8 cellular contexts compared by ENCODE assay signal in the genomic region with DNA sequence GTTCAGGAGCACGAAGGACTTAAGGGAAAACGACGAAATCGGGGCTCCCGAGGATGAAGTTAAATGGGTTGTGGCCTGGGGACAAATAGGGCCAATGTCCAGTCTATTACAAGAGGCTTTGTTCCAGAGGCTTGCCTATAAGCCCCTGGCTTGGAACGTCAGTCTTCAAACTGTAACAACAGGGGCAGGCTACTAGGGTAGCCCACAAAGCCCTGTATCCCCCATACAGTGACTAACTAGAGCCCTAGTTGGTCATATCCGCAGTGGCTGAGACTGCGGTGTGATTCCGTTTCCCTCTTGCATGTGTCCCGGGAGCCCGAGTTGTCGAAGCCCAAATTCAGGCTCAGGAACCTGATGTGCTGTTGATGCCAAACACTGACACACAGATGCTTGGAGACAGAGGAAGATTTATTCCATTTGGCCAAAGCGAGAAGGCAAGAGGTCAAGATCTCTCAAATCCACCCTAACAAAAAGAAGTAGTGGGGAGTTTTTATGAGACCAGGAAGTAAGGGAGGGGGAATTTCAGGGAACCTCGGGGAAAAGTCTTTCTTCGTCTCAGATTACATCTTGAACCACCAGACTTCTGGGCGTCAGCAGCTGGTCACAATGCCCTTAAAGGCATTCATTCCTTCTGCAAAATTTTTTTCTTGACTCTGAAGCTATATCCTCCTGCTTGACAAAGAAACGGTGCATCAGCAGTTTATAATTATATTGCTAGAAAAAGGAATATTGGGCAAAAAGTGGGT. TPM values are rescaled to one million over a fixed set of nuclear protein-coding genes. Genes with fewer than 3 reads are reported as not detected.
DNase-seq lines count a peak whose midpoint lies in the region; ATAC-seq and TF ChIP-seq lines count a peak whose summit lies in the region.

No MANE protein-coding gene starts in this region.

- H3K27ac ChIP-seq in mesendoderm (ENCODE audit: low read depth, low read length): peak overlapping the region; percentile 82

- peak overlapping the region; percentile 66 for H3K9ac ChIP-seq in endocrine pancreas (ENCODE audit: control insufficient read depth, insufficient read depth, low read length)
- peak overlapping the region; percentile 94 for H3K9ac ChIP-seq in mesendoderm (ENCODE audit: low read length)

- H3K27me3 ChIP-seq in endocrine pancreas (ENCODE audit: control insufficient read depth, insufficient read depth, low read length): no peaks in the 10 kb centered on the region
- H3K27me3 ChIP-seq in mesendoderm (ENCODE audit: insufficient read depth, low read length, poor library complexity): no peaks in the 10 kb centered on the region

- peak overlapping the region; percentile 15 for H3K23ac ChIP-seq in mesendoderm (ENCODE audit: low read length)

- no peak overlapping the region for H2BK15ac ChIP-seq in mesendoderm (replicated peaks; ENCODE audit: low read depth)

- no peaks in the 10 kb centered on the region for H3K9me3 ChIP-seq in endocrine pancreas (ENCODE audit: control insufficient read depth, low read length)

- H4K8ac ChIP-seq in mesendoderm (ENCODE audit: low read depth, low read length): no peak overlapping the region

- DNase-seq in GM12865 (ENCODE audit: low read depth) (peak; percentile 54), M059J (ENCODE audit: low read depth) (peak; percentile 90), mesendoderm (peak; percentile 58), D341Med (ENCODE audit: low spot score) (no peak)
- DNase-seq in activated CD8-positive, alpha-beta memory T cell treated with anti-CD3 and anti-CD28 coated beads for 1 hour (ENCODE audit: extremely low read depth in 1 of 2, low read depth in 1 of 2): peak; percentile 26 to 34
- DNase-seq in stimulated activated CD8-positive, alpha-beta memory T cell treated with anti-CD3 and anti-CD28 coated beads, Interleukin-7, amount 100 ng/mL, for 4 hours (ENCODE audit: low read depth in 2 of 2): peak; percentile 35 to 40

- H2BK5ac ChIP-seq in mesendoderm (ENCODE audit: low read length): peak overlapping the region; percentile 47

- TF ChIP-seq CTCF in GM12865 (IDR thresholded peaks at IDR 0.05; ENCODE audit: insufficient read depth, low read depth, low read length, missing control alignments): no peak

- ATAC-seq in GM21619 (IDR thresholded peaks at IDR 0.05; ENCODE audit: unreplicated experiment): no peak

- peaks cover 2% of the 10 kb centered on the region for H3K79me1 ChIP-seq in mesendoderm (ENCODE audit: low read length)

- H3K56ac ChIP-seq in mesendoderm (ENCODE audit: low read length): peak overlapping the region; percentile 93

- H3K4me2 ChIP-seq in mesendoderm (ENCODE audit: low read length): peak overlapping the region; percentile 99

- H3K18ac ChIP-seq in mesendoderm (ENCODE audit: low read length): peak overlapping the region; percentile 77

- H3K79me2 ChIP-seq in mesendoderm (ENCODE audit: control insufficient read depth, insufficient read depth, low read length): no peaks in the 10 kb centered on the region

- no CpG with 5 or more reads among the region's 17 CpGs for WGBS in mesendoderm (ENCODE audit: extremely low coverage, insufficient coverage, low lambda C conversion rate)

- no peak overlapping the region for H3K4ac ChIP-seq in mesendoderm (ENCODE audit: low read depth, low read length)

- no peaks in the 10 kb centered on the region for H3K36me3 ChIP-seq in endocrine pancreas (ENCODE audit: control insufficient read depth, insufficient read depth, low read length)
- H3K36me3 ChIP-seq in mesendoderm (ENCODE audit: control insufficient read depth, insufficient read depth, low read length): no peaks in the 10 kb centered on the region

- peak overlapping the region; percentile 30 for H4K5ac ChIP-seq in mesendoderm (ENCODE audit: low read length)

- no peaks in the 10 kb centered on the region for H3K4me1 ChIP-seq in endocrine pancreas (ENCODE audit: control insufficient read depth, insufficient read depth, low read length)
- no peaks in the 10 kb centered on the region for H3K4me1 ChIP-seq in mesendoderm (ENCODE audit: control insufficient read depth, low read depth, low read length)

- H2BK120ac ChIP-seq in mesendoderm (ENCODE audit: low read depth, low read length): peak overlapping the region; percentile 47

- H3K4me3 ChIP-seq in GM12865 (ENCODE audit: low read depth, low read length): peak overlapping the region; percentile 99
- H3K4me3 ChIP-seq in endocrine pancreas (ENCODE audit: control insufficient read depth, insufficient read depth, low read length): peak overlapping the region; percentile 75
- H3K4me3 ChIP-seq in mesendoderm (ENCODE audit: low read length): peak overlapping the region; percentile 87

- H2AK5ac ChIP-seq in mesendoderm (ENCODE audit: low read length): peak overlapping the region; percentile 62

RNA-seq across cellular contexts. Expression of gene SLFN5, which starts 0.8 kb away (rescaled TPM):
- total RNA-seq in M059J (2014; rRNA removed; shearing (Covaris generic)): 52.8 and 79.4 TPM in 2 replicates
- polyA plus RNA-seq in mesendoderm (2013, experiment 1 of 2): 2.3 TPM
- polyA plus RNA-seq in mesendoderm (2013, experiment 2 of 2): 2.0 TPM

RNA-seq across cellular contexts. Expression of gene SLC35G3, which starts 49.4 kb away (rescaled TPM):
- not detected in 2 replicates for total RNA-seq in M059J (2014; rRNA removed; shearing (Covaris generic))
- polyA plus RNA-seq in mesendoderm (2013, experiment 1 of 2): not detected
- polyA plus RNA-seq in mesendoderm (2013, experiment 2 of 2): not detected
